ENCODE assay signal across 10 cellular contexts in the genomic region with DNA sequence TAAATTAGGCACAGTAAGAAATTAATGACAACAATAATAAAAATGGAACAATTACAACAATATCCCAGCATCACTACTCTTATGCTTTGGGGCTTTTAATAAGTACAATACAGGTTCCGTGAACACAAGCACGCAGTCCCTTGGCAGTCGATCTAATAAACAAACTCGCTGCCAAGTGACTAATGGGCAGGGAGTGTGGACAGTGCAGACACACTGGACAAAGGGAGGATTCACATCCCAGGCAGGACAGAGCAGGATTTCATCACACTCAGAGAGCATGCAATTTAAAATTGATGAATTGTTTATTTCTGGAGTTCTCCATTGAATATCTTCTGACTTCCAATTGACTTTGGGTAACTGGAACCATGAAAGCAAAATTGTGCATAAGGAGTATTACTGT.
A peak's percentile ranks its signal among the peaks of the same experiment; 100 is the strongest.
DNase-seq lines count a peak whose midpoint lies in the region; ATAC-seq and TF ChIP-seq lines count a peak whose summit lies in the region.
"Had no signal": no experiment of that assay in that cellular context is flagged by ENCODE, and none has a peak within 500 bp of the region (broad histone marks: within the 10 kb centered on the region; RNA-seq: fewer than 3 reads in every experiment).

No MANE protein-coding gene starts in this region.

- H2BK15ac ChIP-seq in mesendoderm (replicated peaks; ENCODE audit: low read depth), result no peak overlapping the region

- H3K9ac ChIP-seq in smooth muscle cell (ENCODE audit: low read depth), result no peak overlapping the region
- H3K9ac ChIP-seq in mesendoderm (ENCODE audit: low read length), result no peak overlapping the region

- peaks cover 0 to 2% of the 10 kb centered on the region in 2 donors for H3K36me3 Mint-ChIP-seq in activated T-cell treated with anti-CD3 and anti-CD28 coated beads, Interleukin-2, amount 50 U/mL, for 72 hours (ENCODE audit: insufficient read depth in 2 of 2)

- TF ChIP-seq POLR2A in ovary (IDR thresholded peaks at IDR 0.05), result no peak

- H3K23ac ChIP-seq in mesendoderm (ENCODE audit: low read length), result no peak overlapping the region

- H4K8ac ChIP-seq in mesendoderm (ENCODE audit: low read depth, low read length), result no peak overlapping the region

- H4K20me1 ChIP-seq in smooth muscle cell (ENCODE audit: low read depth), result no peaks in the 10 kb centered on the region

- no peaks in the 10 kb centered on the region for H3F3A ChIP-seq in smooth muscle cell (ENCODE audit: low read depth)

- no peak overlapping the region for H4K5ac ChIP-seq in mesendoderm (ENCODE audit: low read length)

- H3K79me2 ChIP-seq in smooth muscle cell (ENCODE audit: low read depth), result no peaks in the 10 kb centered on the region
- H3K79me2 ChIP-seq in mesendoderm (ENCODE audit: control insufficient read depth, insufficient read depth, low read length), result no peaks in the 10 kb centered on the region

- no peaks in the 10 kb centered on the region for H3K9me3 Mint-ChIP-seq in activated T-cell treated with anti-CD3 and anti-CD28 coated beads, Interleukin-2, amount 50 U/mL, for 72 hours

- H3K4me1 ChIP-seq in ovary (ENCODE audit: insufficient read depth) (no peaks in the 10 kb centered on the region), smooth muscle cell (ENCODE audit: low read depth) (no peaks in the 10 kb centered on the region), mesendoderm (ENCODE audit: control insufficient read depth, low read depth, low read length) (peaks cover 2% of the 10 kb centered on the region)

- no peaks in the 10 kb centered on the region for H3K9me3 ChIP-seq in ovary
- no peaks in the 10 kb centered on the region for H3K9me3 ChIP-seq in smooth muscle cell (replicated peaks; ENCODE audit: low read depth)
- H3K9me3 ChIP-seq: neutrophil had no signal

- H3K36me3 ChIP-seq in ovary (no peaks in the 10 kb centered on the region), smooth muscle cell (ENCODE audit: low read depth) (no peaks in the 10 kb centered on the region), mesendoderm (ENCODE audit: control insufficient read depth, insufficient read depth, low read length) (no peaks in the 10 kb centered on the region)
- H3K36me3 ChIP-seq: neutrophil had no signal

- no peak overlapping the region for H3K18ac ChIP-seq in mesendoderm (ENCODE audit: low read length)

- H2AK5ac ChIP-seq in mesendoderm (ENCODE audit: low read length), result no peak overlapping the region

- H3K4ac ChIP-seq in mesendoderm (ENCODE audit: low read depth, low read length), result no peak overlapping the region

- no peak overlapping the region for H2BK120ac ChIP-seq in mesendoderm (ENCODE audit: low read depth, low read length)

- H3K27ac Mint-ChIP-seq in activated T-cell treated with anti-CD3 and anti-CD28 coated beads, Interleukin-2, amount 50 U/mL, for 72 hours, result no peak overlapping the region

- no peak overlapping the region for H3K56ac ChIP-seq in mesendoderm (ENCODE audit: low read length)

- H3K4me1 Mint-ChIP-seq in activated T-cell treated with anti-CD3 and anti-CD28 coated beads, Interleukin-2, amount 50 U/mL, for 72 hours (ENCODE audit: low read depth), result peaks cover 7% of the 10 kb centered on the region

- TF ChIP-seq EP300 in ovary (IDR thresholded peaks at IDR 0.05), result no peak

- peaks cover 10% of the 10 kb centered on the region for H3K27me3 Mint-ChIP-seq in activated T-cell treated with anti-CD3 and anti-CD28 coated beads, Interleukin-2, amount 50 U/mL, for 72 hours (ENCODE audit: low read depth)

- 2 to 6% (median 3%) methylated on average over 4 of the region's 4 CpGs for WGBS in ovary, 3 donors
- 80% methylated on average over 4 of the region's 4 CpGs for WGBS in smooth muscle cell (ENCODE audit: low lambda C conversion rate)
- no CpG with 5 or more reads among the region's 4 CpGs for WGBS in mesendoderm (ENCODE audit: extremely low coverage, insufficient coverage, low lambda C conversion rate)

- H3K4me3 Mint-ChIP-seq in activated T-cell treated with anti-CD3 and anti-CD28 coated beads, Interleukin-2, amount 50 U/mL, for 72 hours, result no peak overlapping the region

- DNase-seq in Caki2 (ENCODE audit: low read depth) (peak; percentile 42), SK-MEL-5 (ENCODE audit: low read depth, low spot score) (peak; percentile 64), fibroblast of the conjunctiva (ENCODE audit: low read depth) (peak; percentile 90), ovary (peak in 4 of 5 donors; percentile 31 to 60 (median 49)), smooth muscle cell (lab: John Stamatoyannopoulos, UW; ENCODE audit: unreplicated experiment) (no peak), mesendoderm (no peak)
- no peak for DNase-seq in activated T-cell treated with anti-CD3 and anti-CD28 coated beads, Interleukin-2, amount 50 U/mL, for 72 hours
- DNase-seq: activated naive CD4-positive, alpha-beta T cell treated with anti-CD3 and anti-CD28 coated beads, Interleukin-2, amount 50 U/mL, for 16 hours had no signal

- H3K27me3 ChIP-seq in ovary, result no peaks in the 10 kb centered on the region
- H3K27me3 ChIP-seq in smooth muscle cell (ENCODE audit: low read depth), result no peaks in the 10 kb centered on the region
- H3K27me3 ChIP-seq in mesendoderm (ENCODE audit: insufficient read depth, low read length, poor library complexity), result no peaks in the 10 kb centered on the region
- H3K27me3 ChIP-seq: neutrophil had no signal

- H3K27ac ChIP-seq in ovary, result no peak overlapping the region
- no peak overlapping the region for H3K27ac ChIP-seq in smooth muscle cell (ENCODE audit: low read depth)
- no peak overlapping the region for H3K27ac ChIP-seq in mesendoderm (ENCODE audit: low read depth, low read length)
- H3K27ac ChIP-seq: neutrophil had no signal

- no peak for ATAC-seq in GM21723 (IDR thresholded peaks at IDR 0.05; ENCODE audit: unreplicated experiment)
- no peak for ATAC-seq in activated T-cell treated with anti-CD3 and anti-CD28 coated beads, Interleukin-2, amount 50 U/mL, for 72 hours (replicated peaks in 1 of 2)

- in situ Hi-C loops in Caki2 (cut with HindIII; ENCODE audit: low pct_unique_long_range_greater_than_20kb, low sequenced_read_pairs), result no loop called here
- in situ Hi-C loops in SK-MEL-5 (cut with HindIII; ENCODE audit: low pct_unique_long_range_greater_than_20kb, low sequenced_read_pairs), result no loop called here

- no peak overlapping the region for H2BK5ac ChIP-seq in mesendoderm (ENCODE audit: low read length)

- H3K4me3 ChIP-seq in ovary, result no peak overlapping the region
- no peak overlapping the region for H3K4me3 ChIP-seq in smooth muscle cell
- H3K4me3 ChIP-seq in mesendoderm (ENCODE audit: low read length), result no peak overlapping the region

- TF ChIP-seq CTCF in ovary (IDR thresholded peaks at IDR 0.05) (no peak), smooth muscle cell (IDR thresholded peaks at IDR 0.05; ENCODE audit: borderline replicate concordance, insufficient read depth, poor library complexity, severe bottlenecking) (no peak)

- H2AFZ ChIP-seq in smooth muscle cell (ENCODE audit: low read depth), result no peak overlapping the region

- H3K79me1 ChIP-seq in mesendoderm (ENCODE audit: low read length), result no peaks in the 10 kb centered on the region

- H3K4me2 ChIP-seq in smooth muscle cell (no peak overlapping the region), mesendoderm (ENCODE audit: low read length) (no peak overlapping the region)

- intact Hi-C loops in ovary (cut with DNase I), result loop anchor here in 1 of 4 donors (10.0 kb wide), 1 partner anchor 281 kb away; no protein-coding TSS in a partner anchor

Comparison
In these comparisons a context has a peak if more than half of its experiments do, and no peak if none do; other contexts are left out.
1. DNase-seq: peak in Caki2 (single experiment), SK-MEL-5 (single experiment), fibroblast of the conjunctiva (single experiment) and ovary (4 of 5); none in smooth muscle cell (single experiment), mesendoderm (single experiment) and activated T-cell treated with anti-CD3 and anti-CD28 coated beads, Interleukin-2, amount 50 U/mL, for 72 hours (0 of 2).